8 cellular contexts compared by ENCODE assay signal in the genomic region with DNA sequence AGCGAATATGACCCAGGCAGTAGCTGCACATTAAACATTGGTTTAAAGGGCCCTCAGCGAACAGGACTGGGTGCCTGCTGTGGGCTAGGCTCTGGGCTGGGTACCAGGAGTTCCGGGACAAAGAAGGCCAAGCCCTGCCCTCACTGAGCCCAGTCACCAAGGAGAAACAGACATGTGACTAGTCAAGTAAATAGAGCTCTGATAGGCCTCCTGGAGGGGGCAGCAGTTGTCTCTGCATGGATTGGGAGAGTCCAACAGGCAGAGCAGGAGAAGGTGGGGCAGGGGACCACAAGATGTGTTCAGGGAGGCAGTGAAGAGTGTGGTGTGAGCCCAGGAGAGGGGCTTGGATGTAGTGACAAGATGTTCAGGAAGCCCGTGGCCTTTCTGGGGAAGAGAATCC. TPM values are rescaled to one million over a fixed set of nuclear protein-coding genes. Genes with fewer than 3 reads are reported as not detected.
DNase-seq lines count a peak whose midpoint lies in the region; ATAC-seq and TF ChIP-seq lines count a peak whose summit lies in the region.

No MANE protein-coding gene starts in this region.

- no peak overlapping the region for H3K4me3 ChIP-seq in AG04450 (ENCODE audit: low read depth, low read length)
- peak overlapping the region; percentile 96 for H3K4me3 ChIP-seq in GM23248
- H3K4me3 ChIP-seq in SJSA1: no peak overlapping the region

- WGBS in GM23248 (ENCODE audit: low coverage in 1 of 2, low lambda C conversion rate in 2 of 2, missing lambda C conversion rate in 2 of 2), 2 experiments: 15% methylated on average over 4 of the region's 4 CpGs

- POLR2A ChIA-PET in AG04450 (lab: Yijun Ruan, JAX): interaction anchor here (1.0 kb wide), 1 partner anchor 95 kb away, joined by 3 read pairs; no protein-coding TSS in a partner anchor

- in situ Hi-C loops in GM23248 (cut with MboI): no loop called here

- peak overlapping the region; percentile 97 for H3K4me2 ChIP-seq in GM23248 (ENCODE audit: unreplicated experiment)

- H3K27me3 ChIP-seq in AG04450 (ENCODE audit: control insufficient read depth, insufficient read depth, low read length): no peaks in the 10 kb centered on the region
- H3K27me3 ChIP-seq in GM23248 (replicated peaks; ENCODE audit: insufficient read depth): no peaks in the 10 kb centered on the region
- H3K27me3 ChIP-seq in SJSA1 (replicated peaks): no peaks in the 10 kb centered on the region

- CTCF ChIA-PET in AG04450 (lab: Charles Lee): interaction anchor here (1.2 kb wide), 1 partner anchor 95 kb away, joined by 5 read pairs; no protein-coding TSS in a partner anchor

- peak; percentile 36 for TF ChIP-seq CTCF in AG04450 (IDR thresholded peaks at IDR 0.05; ENCODE audit: low read depth, low read length)

- DNase-seq in AG04450 (ENCODE audit: low read depth, low spot score) (no peak), GM23248 (peak; percentile 89), SJSA1 (ENCODE audit: low read depth in 1 of 2, low spot score in 2 of 2) (peak; percentile 31 to 58), foreskin melanocyte (peak; percentile 71), NCI-H187 treated with DMSO at 0.1 percent for 48 hours (lab: John Stamatoyannopoulos, UW) (no peak), GM19240 (ENCODE audit: insufficient read length, low spot score) (no peak)
- DNase-seq in stimulated activated naive CD4-positive, alpha-beta T cell treated with Interleukin-2 at 50 U/mL for 16 hours (lab: John Stamatoyannopoulos, UW): no peak

- H3K4me1 ChIP-seq in GM23248 (ENCODE audit: insufficient read depth) (peaks cover 28% of the 10 kb centered on the region), SJSA1 (replicated peaks) (peaks cover 14% of the 10 kb centered on the region)

- H2AFZ ChIP-seq in GM23248: no peak overlapping the region

- peaks cover 19% of the 10 kb centered on the region for H3F3A ChIP-seq in GM23248 (ENCODE audit: insufficient read depth)

- 0 out of 2 replicates have a peak, but pooled peaks cover 8% of the 10 kb centered on the region for H3K36me3 ChIP-seq in GM23248 (ENCODE audit: low read depth)
- H3K36me3 ChIP-seq in SJSA1: peaks cover 48% of the 10 kb centered on the region

- no peaks in the 10 kb centered on the region for H3K9me2 ChIP-seq in GM23248 (ENCODE audit: insufficient read depth)

- no peak for ATAC-seq in GM19395 (IDR thresholded peaks at IDR 0.05; ENCODE audit: unreplicated experiment)

- H3K79me2 ChIP-seq in GM23248 (ENCODE audit: insufficient read depth): peaks cover 81% of the 10 kb centered on the region

- H3K9me3 ChIP-seq in AG04450 (ENCODE audit: control insufficient read depth, insufficient read depth, low read length) (peaks cover 2% of the 10 kb centered on the region; the same call in 1 of the 2 replicates), GM23248 (ENCODE audit: low read depth) (no peaks in the 10 kb centered on the region), SJSA1 (replicated peaks) (no peaks in the 10 kb centered on the region)

- peaks cover 18% of the 10 kb centered on the region; the same call in 1 of the 2 replicates for H4K20me1 ChIP-seq in GM23248 (ENCODE audit: insufficient read depth)

- H3K27ac ChIP-seq in AG04450 (ENCODE audit: low read depth, low read length) (peak overlapping the region; percentile 11), GM23248 (peak overlapping the region; percentile 79), SJSA1 (no peak overlapping the region)

- H3K9ac ChIP-seq in GM23248: peak overlapping the region; percentile 97

RNA-seq across cellular contexts. Expression of a gene that starts 3.1 kb away (rescaled TPM):
- polyA plus RNA-seq in AG04450 (2011; rRNA removed) (167 and 203 TPM in 2 replicates), GM23248 (2016; fragmentation: Nextera tagmentation; extraction: Ambion mirVana) (424 and 434 TPM in 2 replicates)
- 155 and 196 TPM in 2 replicates for polyA minus RNA-seq in AG04450 (2011; rRNA and poly(A)+ RNA removed)
- 110 and 117 TPM in 2 replicates for total RNA-seq in GM23248 (2014; rRNA removed; shearing (Covaris generic))
- 28.2 and 68.1 TPM in 2 replicates for total RNA-seq in SJSA1 (2014; rRNA removed; shearing (Covaris generic))

RNA-seq across cellular contexts. Expression of a gene that starts 42.3 kb away (rescaled TPM):
- not detected in 2 replicates for polyA plus RNA-seq in AG04450 (2011; rRNA removed)
- polyA minus RNA-seq in AG04450 (2011; rRNA and poly(A)+ RNA removed): not detected in 2 replicates
- total RNA-seq in GM23248 (2014; rRNA removed; shearing (Covaris generic)): not detected in 2 replicates
- polyA plus RNA-seq in GM23248 (2016; fragmentation: Nextera tagmentation; extraction: Ambion mirVana): not detected in 2 replicates
- not detected in 2 replicates for total RNA-seq in SJSA1 (2014; rRNA removed; shearing (Covaris generic))

RNA-seq across cellular contexts. Expression of a gene that starts 42.4 kb away (rescaled TPM):
- not detected in 2 replicates for polyA plus RNA-seq in AG04450 (2011; rRNA removed)
- polyA minus RNA-seq in AG04450 (2011; rRNA and poly(A)+ RNA removed): not detected in 2 replicates
- total RNA-seq in GM23248 (2014; rRNA removed; shearing (Covaris generic)): not detected in 2 replicates
- polyA plus RNA-seq in GM23248 (2016; fragmentation: Nextera tagmentation; extraction: Ambion mirVana): not detected in 2 replicates
- total RNA-seq in SJSA1 (2014; rRNA removed; shearing (Covaris generic)): not detected in 2 replicates

Comparison
In these comparisons a context has a peak if more than half of its experiments do, and no peak if none do; other contexts are left out.
1. DNase-seq: peak in GM23248 (single experiment), SJSA1 (2 of 2) and foreskin melanocyte (single experiment); none in AG04450 (single experiment), NCI-H187 treated with DMSO at 0.1 percent for 48 hours (single experiment), GM19240 (single experiment) and stimulated activated naive CD4-positive, alpha-beta T cell treated with Interleukin-2 at 50 U/mL for 16 hours (single experiment).